In genomic region chr15:40054056-40054745, GRCh38 we compare ENCODE assay signal across 10 cellular contexts. TPM values are rescaled to one million over a fixed set of nuclear protein-coding genes. Genes with fewer than 3 reads are reported as not detected.
A peak's percentile ranks its signal among the peaks of the same experiment; 100 is the strongest.
DNase-seq lines count a peak whose midpoint lies in the region; ATAC-seq, FAIRE-seq and TF ChIP-seq lines count a peak whose summit lies in the region.
"Had no signal": no experiment of that assay in that cellular context is flagged by ENCODE, and none has a peak within 500 bp of the region (broad histone marks: within the 10 kb centered on the region; RNA-seq: fewer than 3 reads in every experiment).

No MANE protein-coding gene starts in this region.

- ATAC-seq in activated T-cell treated with anti-CD3 and anti-CD28 coated beads, Interleukin-2, amount 50 U/mL, for 4 hours, result peak; percentile 84 to 88
- ATAC-seq in HG02885 (IDR thresholded peaks at IDR 0.05; ENCODE audit: poor library complexity, unreplicated experiment) (peak; percentile 47), HG03565 (IDR thresholded peaks at IDR 0.05; ENCODE audit: unreplicated experiment) (no peak)
- ATAC-seq in stimulated activated naive CD8-positive, alpha-beta T cell treated with anti-CD3 and anti-CD28 coated beads, Interleukin-15, Interleukin-2, amounts not matched to agents 100 U/mL and 50 U/mL, for 24 hours, result peak; percentile 79

- H3K4me1 ChIP-seq in small intestine (ENCODE audit: control insufficient read depth in 2 of 2, insufficient read depth in 1 of 2, low read depth in 1 of 2, low read length in 1 of 2), result peaks cover 14 to 18% of the 10 kb centered on the region in 2 donors

- peak overlapping the region; percentile 60 for H3K4me2 ChIP-seq in SU-DHL-6 (ENCODE audit: low read depth, low read length, poor library complexity, severe bottlenecking)

- FAIRE-seq in small intestine (lab: Jason Lieb, UNC), result no peak

- H3K4me3 ChIP-seq in SU-DHL-6 (ENCODE audit: insufficient read depth, low read length, poor library complexity, severe bottlenecking), result no peak overlapping the region
- no peak overlapping the region for H3K4me3 ChIP-seq in small intestine (ENCODE audit: low read depth in 1 of 2, low read length in 2 of 2)

- peak overlapping the region; percentile 70 for H3K9ac ChIP-seq in SU-DHL-6 (ENCODE audit: low read length)

- no peaks in the 10 kb centered on the region for H3K9me3 ChIP-seq in SU-DHL-6 (ENCODE audit: insufficient read depth, low read length)
- no peaks in the 10 kb centered on the region for H3K9me3 ChIP-seq in small intestine (ENCODE audit: control insufficient read depth, low read depth)

- H3K4me1 Mint-ChIP-seq in activated T-cell treated with anti-CD3 and anti-CD28 coated beads, Interleukin-2, amount 50 U/mL, for 4 hours (ENCODE audit: low read depth), result peaks cover 61% of the 10 kb centered on the region

- peaks cover 40% of the 10 kb centered on the region for H3F3A ChIP-seq in SU-DHL-6 (ENCODE audit: insufficient read depth)

- no peaks in the 10 kb centered on the region for H3K79me2 ChIP-seq in SU-DHL-6 (ENCODE audit: insufficient read depth, low read length)

- peaks cover 9% of the 10 kb centered on the region for H3K36me3 Mint-ChIP-seq in activated T-cell treated with anti-CD3 and anti-CD28 coated beads, Interleukin-2, amount 50 U/mL, for 4 hours (ENCODE audit: insufficient read depth)

- H2AFZ ChIP-seq in SU-DHL-6 (ENCODE audit: low read depth, low read length, severe bottlenecking), result no peak overlapping the region

- H4K20me1 ChIP-seq in SU-DHL-6 (ENCODE audit: low read depth, low read length), result no peaks in the 10 kb centered on the region

- no peaks in the 10 kb centered on the region for H3K9me3 Mint-ChIP-seq in activated T-cell treated with anti-CD3 and anti-CD28 coated beads, Interleukin-2, amount 50 U/mL, for 4 hours

- no peak overlapping the region for H3K4me3 Mint-ChIP-seq in activated T-cell treated with anti-CD3 and anti-CD28 coated beads, Interleukin-2, amount 50 U/mL, for 4 hours

- no peaks in the 10 kb centered on the region for H3K27me3 Mint-ChIP-seq in activated T-cell treated with anti-CD3 and anti-CD28 coated beads, Interleukin-2, amount 50 U/mL, for 4 hours (ENCODE audit: low read depth)

- no peaks in the 10 kb centered on the region for H3K9me2 ChIP-seq in SU-DHL-6 (replicated peaks; ENCODE audit: insufficient read depth, low read length)

- DNase-seq in activated T-cell treated with anti-CD3 and anti-CD28 coated beads, Interleukin-2, amount 50 U/mL, for 4 hours, result no peak
- DNase-seq in activated T-cell treated with anti-CD3 and anti-CD28 coated beads, Interleukin-2, amount 50 U/mL, for 1 hour, result no peak
- peak; percentile 68 for DNase-seq in stimulated activated naive CD8-positive, alpha-beta T cell treated with anti-CD3 and anti-CD28 coated beads, Interleukin-15, Interleukin-2, amounts not matched to agents 100 U/mL and 50 U/mL, for 24 hours
- DNase-seq in HPDE6-E6E7 (ENCODE audit: extremely low spot score) (no peak), small intestine (no peak)
- DNase-seq: DMS 273 treated with DMSO at 0.1 percent for 48 hours, Right ventricle myocardium superior had no signal

- H3K27ac ChIP-seq in SU-DHL-6 (ENCODE audit: low read depth, low read length) (peak overlapping the region; percentile 98), small intestine (ENCODE audit: low read depth in 1 of 2, low read length in 1 of 2) (peak overlapping the region in 1 of 2 donors; percentile 40)

- 73 to 78% (median 78%) methylated on average over 11 to 12 of the region's 12 CpGs for WGBS in small intestine, 3 donors

- TF ChIP-seq CTCF in SU-DHL-6 (IDR thresholded peaks at IDR 0.05; ENCODE audit: insufficient read depth, low read length, poor library complexity, severe bottlenecking), result no peak

- H3K27me3 ChIP-seq in SU-DHL-6 (ENCODE audit: low read length) (no peaks in the 10 kb centered on the region), small intestine (ENCODE audit: control insufficient read depth in 2 of 2, insufficient read depth in 2 of 2, low read length in 2 of 2) (no peaks in the 10 kb centered on the region)

- H3K36me3 ChIP-seq in SU-DHL-6 (ENCODE audit: low read length), result no peaks in the 10 kb centered on the region
- H3K36me3 ChIP-seq in small intestine (ENCODE audit: control insufficient read depth in 2 of 2, insufficient read depth in 2 of 2, low read length in 2 of 2), result no peaks in the 10 kb centered on the region

RNA-seq across cellular contexts. Expression of gene SRP14, which starts 15.2 kb away (rescaled TPM):
- total RNA-seq in activated T-cell treated with anti-CD3 and anti-CD28 coated beads, Interleukin-2, amount 50 U/mL, for 4 hours, result 100 to 1,000 TPM; 186 to 222 (median 214) TPM
- polyA plus RNA-seq in small intestine, result 100 to 1,000 TPM; 282 to 329 (median 318) TPM

RNA-seq across cellular contexts. Expression of gene BMF, which starts 54.5 kb away (rescaled TPM):
- total RNA-seq in activated T-cell treated with anti-CD3 and anti-CD28 coated beads, Interleukin-2, amount 50 U/mL, for 4 hours, result 1 to 10 TPM; 3.1 to 7.1 (median 6.6) TPM
- polyA plus RNA-seq in small intestine, result 10 to 100 TPM in 2 of 3 donors, 1 to 10 TPM in 1; 4.4 to 19.2 (median 15.2) TPM
